In the genomic region with DNA sequence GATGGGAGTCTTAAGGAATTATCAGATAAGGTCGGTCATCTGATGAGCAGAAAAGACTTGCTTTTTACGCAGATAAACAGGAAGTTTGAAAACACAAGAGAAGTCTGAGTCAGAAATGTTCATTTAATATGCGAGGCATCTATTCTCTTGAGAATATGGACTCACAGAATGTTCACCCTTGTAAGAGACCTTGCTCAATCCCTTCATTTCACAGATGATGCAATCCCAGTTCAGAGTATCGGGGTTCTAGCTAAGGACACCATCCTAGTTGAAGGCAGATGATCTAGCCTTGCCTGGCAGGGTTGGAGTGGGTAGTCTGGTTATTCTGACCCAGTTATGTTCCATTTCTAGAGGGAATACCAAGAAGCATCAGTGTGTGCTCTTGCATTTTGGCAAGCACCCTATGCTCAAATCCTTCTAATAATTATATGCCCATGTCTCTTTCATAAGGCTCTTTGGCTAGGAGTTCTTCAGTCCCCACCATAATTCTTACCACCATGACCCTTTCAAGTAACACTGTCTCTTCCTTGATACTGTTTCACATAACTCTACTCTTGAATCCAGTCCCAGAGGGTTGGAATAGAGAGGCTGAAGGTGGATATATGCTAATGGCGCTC, we compare ENCODE assay signal across 1 cellular context.
TF ChIP-seq lines count a peak whose summit lies in the region.

No MANE protein-coding gene starts in this region.

TF ChIP-seq in SK-N-SH, 30 proteins besides CTCF, POLR2A, EP300 and RAD21 (continued from another document):
- TF ChIP-seq POLR2AphosphoS5 (IDR thresholded peaks at IDR 0.05; ENCODE audit: low read depth, low read length) = no peak
